18 cellular contexts compared by ENCODE assay signal in the genomic region with DNA sequence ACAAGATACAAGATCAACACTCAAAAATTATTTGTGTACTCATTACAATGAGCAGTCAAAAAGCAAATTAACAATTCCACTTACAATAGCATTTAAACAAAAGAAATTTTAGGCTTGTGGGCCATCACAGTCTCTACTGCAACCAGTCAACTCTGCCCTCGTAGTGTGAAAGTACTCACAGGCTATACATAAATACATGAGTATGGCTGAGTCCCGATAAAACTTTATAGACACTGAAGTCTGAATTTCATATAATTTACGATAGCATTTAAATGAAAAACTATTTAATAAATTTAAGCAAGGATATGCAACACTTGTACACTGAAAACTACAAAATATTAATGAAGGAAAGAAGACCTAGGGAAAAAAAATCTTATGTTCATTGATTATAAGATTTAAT.
DNase-seq lines count a peak whose midpoint lies in the region; ATAC-seq, FAIRE-seq and TF ChIP-seq lines count a peak whose summit lies in the region.
"Had no signal": no experiment of that assay in that cellular context is flagged by ENCODE, and none has a peak within 500 bp of the region (broad histone marks: within the 10 kb centered on the region; RNA-seq: fewer than 3 reads in every experiment).

No MANE protein-coding gene starts in this region.

- ATAC-seq in activated T-cell treated with anti-CD3 and anti-CD28 coated beads, Interleukin-2, amount 50 U/mL, for 72 hours (replicated peaks in 1 of 2), result no peak
- ATAC-seq in T-helper 17 cell, result no peak

- H3K9me3 ChIP-seq in T-helper 17 cell (ENCODE audit: control insufficient read depth, low read length, poor library complexity, severe bottlenecking), result no peaks in the 10 kb centered on the region

- H3K36me3 Mint-ChIP-seq in activated T-cell treated with anti-CD3 and anti-CD28 coated beads, Interleukin-2, amount 50 U/mL, for 72 hours (ENCODE audit: insufficient read depth in 2 of 2), result peaks cover 37 to 61% of the 10 kb centered on the region in 2 donors
- peaks cover 91% of the 10 kb centered on the region for H3K36me3 Mint-ChIP-seq in activated T-cell treated with anti-CD3 and anti-CD28 coated beads, Interleukin-2, amount 50 U/mL, for 24 hours (ENCODE audit: low read depth)
- H3K36me3 Mint-ChIP-seq in T-helper 17 cell (ENCODE audit: low read depth), result peaks cover 9% of the 10 kb centered on the region

- peaks cover 17 to 18% of the 10 kb centered on the region in 2 donors for H3K9me3 Mint-ChIP-seq in activated T-cell treated with anti-CD3 and anti-CD28 coated beads, Interleukin-2, amount 50 U/mL, for 72 hours
- H3K9me3 Mint-ChIP-seq in activated T-cell treated with anti-CD3 and anti-CD28 coated beads, Interleukin-2, amount 50 U/mL, for 24 hours, result peaks cover 34% of the 10 kb centered on the region

- H3K27ac Mint-ChIP-seq in activated T-cell treated with anti-CD3 and anti-CD28 coated beads, Interleukin-2, amount 50 U/mL, for 72 hours, result peak overlapping the region; percentile 72
- no peak overlapping the region for H3K27ac Mint-ChIP-seq in activated T-cell treated with anti-CD3 and anti-CD28 coated beads, Interleukin-2, amount 50 U/mL, for 24 hours
- peak overlapping the region; percentile 17 for H3K27ac Mint-ChIP-seq in T-helper 17 cell
- H3K27ac Mint-ChIP-seq: B cell had no signal

- CTCF ChIA-PET in GM10248 (lab: Yijun Ruan, JAX), result no interaction called here

- H3K27me3 Mint-ChIP-seq in activated T-cell treated with anti-CD3 and anti-CD28 coated beads, Interleukin-2, amount 50 U/mL, for 72 hours (ENCODE audit: low read depth), result no peaks in the 10 kb centered on the region
- H3K27me3 Mint-ChIP-seq in activated T-cell treated with anti-CD3 and anti-CD28 coated beads, Interleukin-2, amount 50 U/mL, for 24 hours, result no peaks in the 10 kb centered on the region
- H3K27me3 Mint-ChIP-seq in T-helper 17 cell, result no peaks in the 10 kb centered on the region
- H3K27me3 Mint-ChIP-seq: B cell; CD4-positive, alpha-beta memory T cell had no signal

- no peak for DNase-seq in activated T-cell treated with anti-CD3 and anti-CD28 coated beads, Interleukin-2, amount 50 U/mL, for 72 hours
- DNase-seq in activated T-cell treated with anti-CD3 and anti-CD28 coated beads, Interleukin-2, amount 50 U/mL, for 24 hours, result no peak
- no peak for DNase-seq in T-helper 17 cell
- DNase-seq in effector CD4-positive, alpha-beta T cell, result no peak
- DNase-seq in GM10248 (ENCODE audit: extremely low spot score), result no peak
- DNase-seq in midbrain (lab: John Stamatoyannopoulos, UW), result no peak
- DNase-seq: Calu3; CD4-positive, alpha-beta memory T cell; COR-L47; DMS53; DMS79 treated with DMSO at 0.1 percent for 48 hours; GM23248; H7; HCEC 1CT had no signal

- POLR2A ChIA-PET in GM10248 (lab: Yijun Ruan, JAX), result no interaction called here

- TF ChIP-seq CTCF in GM10248 (IDR thresholded peaks at IDR 0.05; ENCODE audit: control extremely low read depth, extremely low read depth, low read depth, missing control alignments), result no peak

- FAIRE-seq in colon (lab: Jason Lieb, UNC), result peak; percentile 14
- FAIRE-seq: GM12892, H1 had no signal

- H3K4me3 Mint-ChIP-seq in activated T-cell treated with anti-CD3 and anti-CD28 coated beads, Interleukin-2, amount 50 U/mL, for 72 hours, result no peak overlapping the region
- no peak overlapping the region for H3K4me3 Mint-ChIP-seq in activated T-cell treated with anti-CD3 and anti-CD28 coated beads, Interleukin-2, amount 50 U/mL, for 24 hours
- H3K4me3 Mint-ChIP-seq in T-helper 17 cell, result no peak overlapping the region
- H3K4me3 Mint-ChIP-seq: B cell had no signal

- H3K4me1 Mint-ChIP-seq in activated T-cell treated with anti-CD3 and anti-CD28 coated beads, Interleukin-2, amount 50 U/mL, for 72 hours (ENCODE audit: low read depth), result peaks cover 46% of the 10 kb centered on the region
- peaks cover 53% of the 10 kb centered on the region for H3K4me1 Mint-ChIP-seq in activated T-cell treated with anti-CD3 and anti-CD28 coated beads, Interleukin-2, amount 50 U/mL, for 24 hours (ENCODE audit: low read depth)
- H3K4me1 Mint-ChIP-seq in T-helper 17 cell, result peaks cover 27% of the 10 kb centered on the region
